In genomic region chr11:113782134-113782533, GRCh38 we compare ENCODE assay signal across 33 cellular contexts. TPM values are rescaled to one million over a fixed set of nuclear protein-coding genes. Genes with fewer than 3 reads are reported as not detected.
"Had no signal": no experiment of that assay in that cellular context is flagged by ENCODE, and none has a peak within 500 bp of the region (broad histone marks: within the 10 kb centered on the region; RNA-seq: fewer than 3 reads in every experiment).

No MANE protein-coding gene starts in this region.

- H3K36me3 ChIP-seq: colonic mucosa, gastrocnemius medialis, heart left ventricle, left ventricle myocardium inferior, lower lobe of right lung, ovary, spleen, transverse colon, upper lobe of right lung, vagina had no signal

- H3K4me3 ChIP-seq: colonic mucosa, gastrocnemius medialis, heart left ventricle, left ventricle myocardium inferior, lower lobe of right lung, ovary, psoas muscle, skin epidermis, spleen, transverse colon, upper lobe of right lung, vagina had no signal

- H3K9me3 ChIP-seq: colonic mucosa, gastrocnemius medialis, heart left ventricle, left ventricle myocardium inferior, lower lobe of right lung, ovary, psoas muscle, spleen, transverse colon, upper lobe of right lung, vagina had no signal

- DNase-seq: colonic mucosa; effector CD8-positive, alpha-beta T cell; foreskin fibroblast; gastrocnemius medialis; heart left ventricle; hippocampal formation; left cardiac atrium; left ventricle myocardium inferior; lower lobe of right lung; naive thymus-derived CD8-positive, alpha-beta T cell; nephron progenitor cell; occipital lobe; ovary; posterior cingulate gyrus; psoas muscle; right cardiac atrium; spleen; stimulated activated CD4-positive, alpha-beta T cell treated with anti-CD3 and anti-CD28 coated beads, Interleukin-15, amount 100 ng/mL, for 24 hours; stimulated activated CD4-positive, alpha-beta T cell treated with anti-CD3 and anti-CD28 coated beads, Interleukin-2, amount 100 ng/mL, for 48 hours; stimulated activated naive B cell treated with anti-CD40 and anti-IgM and Interleukin-4, amounts not matched to agents 10 μg/mL and 1 μg/mL and 100 μg/mL, for 72 hours; transverse colon; upper lobe of right lung had no signal

- ATAC-seq: gastrocnemius medialis; lower lobe of right lung; naive thymus-derived CD8-positive, alpha-beta T cell; psoas muscle; right cardiac atrium; stimulated activated naive B cell treated with anti-CD40 and anti-IgM and Interleukin-4, amounts not matched to agents 10 μg/mL and 1 μg/mL and 100 μg/mL, for 72 hours had no signal

- FAIRE-seq: islet of Langerhans had no signal

- H3K4me1 ChIP-seq: colonic mucosa, lower lobe of right lung, transverse colon, upper lobe of right lung, vagina had no signal

- H3K27me3 ChIP-seq: colonic mucosa, gastrocnemius medialis, ovary, transverse colon, upper lobe of right lung, vagina had no signal

- H3K27ac ChIP-seq: colonic mucosa, epithelial cell of prostate, gastrocnemius medialis, heart left ventricle, left ventricle myocardium inferior, lower lobe of right lung, ovary, psoas muscle, spleen, transverse colon, upper lobe of right lung, vagina had no signal

RNA-seq across cellular contexts. Expression of gene CLDN25, which starts 2.5 kb away (rescaled TPM):
- total RNA-seq: colonic mucosa; endodermal cell; esophagus mucosa; gastrocnemius medialis; heart left ventricle; kidney epithelial cell; left cardiac atrium; left ventricle myocardium inferior; lower lobe of right lung; mesenteric fat pad; myocyte; naive thymus-derived CD8-positive, alpha-beta T cell; occipital lobe; ovary; psoas muscle; renal cortical epithelial cell; right cardiac atrium; spleen; transverse colon; upper lobe of right lung; vagina had no signal
- polyA plus RNA-seq: heart left ventricle; naive thymus-derived CD8-positive, alpha-beta T cell; ovary; psoas muscle; right cardiac atrium; spleen; thymus had no signal
